In genomic region chr2:66717491-66717890, GRCh38 we compare ENCODE assay signal across 27 cellular contexts.
DNase-seq lines count a peak whose midpoint lies in the region; ATAC-seq and TF ChIP-seq lines count a peak whose summit lies in the region.
"Had no signal": no experiment of that assay in that cellular context is flagged by ENCODE, and none has a peak within 500 bp of the region (broad histone marks: within the 10 kb centered on the region; RNA-seq: fewer than 3 reads in every experiment).

No MANE protein-coding gene starts in this region.

- H3K27ac ChIP-seq in A673 (ENCODE audit: low read depth, low read length, poor library complexity, severe bottlenecking) (no peak overlapping the region), WERI-Rb-1 (peak overlapping the region; percentile 27; the same call in 1 of the 2 replicates)
- H3K27ac ChIP-seq: dorsolateral prefrontal cortex, KMS-11, thoracic aorta, vagina had no signal

- BruUV-seq in A673 (replicated peaks; lab: Mats Ljungman, UMichigan), result no TSS peak

- H3K36me3 ChIP-seq in A673 (ENCODE audit: insufficient read depth, low read length, poor library complexity, severe bottlenecking), result no peaks in the 10 kb centered on the region
- no peaks in the 10 kb centered on the region for H3K36me3 ChIP-seq in WERI-Rb-1
- H3K36me3 ChIP-seq: thoracic aorta, vagina had no signal

- POLR2A ChIA-PET in A673 (lab: Charles Lee; ENCODE audit: low non-redundant PET), result no interaction called here

- TF ChIP-seq CTCF in A673 (conservative IDR thresholded peaks at IDR 0.05; ENCODE audit: low read depth, low read length), result no peak
- TF ChIP-seq CTCF in WERI-Rb-1 (IDR thresholded peaks at IDR 0.05; ENCODE audit: low read depth, low read length), result no peak
- no peak for TF ChIP-seq CTCF in fibroblast of pulmonary artery (IDR thresholded peaks at IDR 0.05; ENCODE audit: low read length, missing control alignments)

- no peaks in the 10 kb centered on the region for H3K27me3 ChIP-seq in A673 (replicated peaks; ENCODE audit: insufficient read depth, low read depth, low read length, poor library complexity)
- peaks cover 10% of the 10 kb centered on the region for H3K27me3 ChIP-seq in WERI-Rb-1 (ENCODE audit: insufficient read depth, low read depth, severe bottlenecking)
- H3K27me3 ChIP-seq: vagina had no signal

- no peak for ATAC-seq in HG03521 (IDR thresholded peaks at IDR 0.05; ENCODE audit: unreplicated experiment)
- ATAC-seq: activated CD8-positive, alpha-beta T cell treated with anti-CD3 and anti-CD28 coated beads for 36 hours; stimulated activated naive CD8-positive, alpha-beta T cell treated with anti-CD3 and anti-CD28 coated beads, Interleukin-15, Interleukin-2, amounts not matched to agents 100 U/mL and 50 U/mL, for 24 hours had no signal

- H3K9me3 ChIP-seq in A673 (ENCODE audit: low read depth, low read length, poor library complexity, severe bottlenecking) (no peaks in the 10 kb centered on the region), WERI-Rb-1 (ENCODE audit: severe bottlenecking) (no peaks in the 10 kb centered on the region)
- H3K9me3 ChIP-seq: thoracic aorta, vagina had no signal

- H3K4me1 ChIP-seq in A673 (ENCODE audit: insufficient read depth, low read length, poor library complexity, severe bottlenecking), result no peaks in the 10 kb centered on the region
- H3K4me1 ChIP-seq: vagina had no signal

- no peak overlapping the region for H3K4me3 ChIP-seq in A673 (ENCODE audit: low read depth, low read length, poor library complexity, severe bottlenecking)
- H3K4me3 ChIP-seq in WERI-Rb-1 (ENCODE audit: low read depth, low read length), result no peak overlapping the region
- H3K4me3 ChIP-seq in fibroblast of pulmonary artery (replicated peaks; ENCODE audit: low read depth, low read length), result no peak overlapping the region
- H3K4me3 ChIP-seq: dorsolateral prefrontal cortex, thoracic aorta, vagina had no signal

- DNase-seq in A673 (ENCODE audit: low spot score), result peak; percentile 56
- peak; percentile 23 for DNase-seq in HT1080 (ENCODE audit: low read depth)
- DNase-seq in WERI-Rb-1, result no peak
- DNase-seq in fibroblast of pulmonary artery (ENCODE audit: low read depth), result peak; percentile 14
- no peak for DNase-seq in stimulated activated naive CD4-positive, alpha-beta T cell treated with Interleukin-2 at 50 U/mL for 16 hours (lab: John Stamatoyannopoulos, UW)
- DNase-seq in activated T-cell treated with anti-CD3 and anti-CD28 coated beads, Interleukin-2, amount 50 U/mL, for 1 hour, result no peak
- no peak for DNase-seq in stimulated activated CD4-positive, alpha-beta T cell treated with anti-CD3 and anti-CD28 coated beads, Interleukin-1b, Interleukin-23, amount 100 ng/mL, for 48 hours
- DNase-seq: activated CD4-positive, CD25-positive, alpha-beta regulatory T cell treated with anti-CD3 and anti-CD28 coated beads, Interleukin-2, amount 50 U/mL, for 72 hours; activated CD8-positive, alpha-beta T cell treated with anti-CD3 and anti-CD28 coated beads for 36 hours; activated effector memory CD4-positive, alpha-beta T cell treated with Interleukin-2 at 50 U/mL for 16 hours; activated naive CD8-positive, alpha-beta T cell treated with anti-CD3 and anti-CD28 coated beads for 36 hours; activated T-cell treated with anti-CD3 and anti-CD28 coated beads for 4 hours; aorta; CD4-positive, alpha-beta T cell; dorsolateral prefrontal cortex; glutamatergic neuron; H7; kidney; naive B cell; NCI-H1436; NCI-H526; stimulated activated naive CD8-positive, alpha-beta T cell treated with anti-CD3 and anti-CD28 coated beads, Interleukin-15, Interleukin-2, amounts not matched to agents 100 U/mL and 50 U/mL, for 24 hours; T-helper 1 cell had no signal

- CTCF ChIA-PET in A673 (lab: Charles Lee), result no interaction called here

- intact Hi-C loops in A673 (cut with micrococcal nuclease; ENCODE audit: unreplicated experiment), result no loop called here

Comparison
In these comparisons a context has a peak if more than half of its experiments do, and no peak if none do; other contexts are left out.
1. DNase-seq: peak in A673 (single experiment), HT1080 (single experiment) and fibroblast of pulmonary artery (single experiment); none in WERI-Rb-1 (single experiment), stimulated activated naive CD4-positive, alpha-beta T cell treated with Interleukin-2 at 50 U/mL for 16 hours (single experiment), activated T-cell treated with anti-CD3 and anti-CD28 coated beads, Interleukin-2, amount 50 U/mL, for 1 hour (single experiment) and stimulated activated CD4-positive, alpha-beta T cell treated with anti-CD3 and anti-CD28 coated beads, Interleukin-1b, Interleukin-23, amount 100 ng/mL, for 48 hours (single experiment).